ENCODE assay signal across 14 cellular contexts in genomic region chr1:221548942-221549341, GRCh38.
DNase-seq lines count a peak whose midpoint lies in the region; ATAC-seq and TF ChIP-seq lines count a peak whose summit lies in the region.
"Had no signal": no experiment of that assay in that cellular context is flagged by ENCODE, and none has a peak within 500 bp of the region (broad histone marks: within the 10 kb centered on the region; RNA-seq: fewer than 3 reads in every experiment).

No MANE protein-coding gene starts in this region.

- 0 out of 2 replicates have a peak overlapping the region, but pooled peaks have one; percentile 24 for H2AFZ ChIP-seq in Loucy (ENCODE audit: low read length)

- H3F3A ChIP-seq in Loucy (ENCODE audit: low read depth), result no peaks in the 10 kb centered on the region

- no peak for ATAC-seq in CD4-positive, CD25-positive, alpha-beta regulatory T cell (ENCODE audit: low read depth in 2 of 2)
- ATAC-seq in left lobe of liver (peak; percentile 85), GM18861 (IDR thresholded peaks at IDR 0.05; ENCODE audit: unreplicated experiment) (no peak)
- ATAC-seq: A549; CD8-positive, alpha-beta T cell had no signal

- peaks cover 4% of the 10 kb centered on the region for H3K27me3 Mint-ChIP-seq in CD4-positive, CD25-positive, alpha-beta regulatory T cell
- no peaks in the 10 kb centered on the region for H3K27me3 Mint-ChIP-seq in progenitor cell of endocrine pancreas
- H3K27me3 Mint-ChIP-seq in osteocyte (ENCODE audit: unreplicated experiment), result peaks cover 24% of the 10 kb centered on the region

- H3K9me3 ChIP-seq in CD4-positive, CD25-positive, alpha-beta regulatory T cell (ENCODE audit: control insufficient read depth in 2 of 2, low read length in 2 of 2), result no peaks in the 10 kb centered on the region
- H3K9me3 ChIP-seq in Loucy (ENCODE audit: insufficient read depth, low read depth, low read length), result no peaks in the 10 kb centered on the region
- H3K9me3 ChIP-seq: A549, BE2C had no signal

- H3K27ac ChIP-seq in CD4-positive, CD25-positive, alpha-beta regulatory T cell (ENCODE audit: insufficient read depth, low read length, poor library complexity, severe bottlenecking), result no peak overlapping the region
- H3K27ac ChIP-seq: A549, C4-2B had no signal

- no peak overlapping the region for H3K4me2 ChIP-seq in Loucy (ENCODE audit: low read depth, low read length, poor library complexity, severe bottlenecking)
- H3K4me2 ChIP-seq: A549 had no signal

- H4K20me1 ChIP-seq in Loucy (ENCODE audit: insufficient read depth, low read length, poor library complexity, severe bottlenecking), result no peaks in the 10 kb centered on the region

- no peak overlapping the region for H3K4me3 ChIP-seq in CD4-positive, CD25-positive, alpha-beta regulatory T cell (ENCODE audit: low read depth, low read length)
- no peak overlapping the region for H3K4me3 ChIP-seq in Loucy (ENCODE audit: low read length, poor library complexity, severe bottlenecking)
- H3K4me3 ChIP-seq: A549 had no signal

- TF ChIP-seq CTCF in Loucy (conservative IDR thresholded peaks at IDR 0.05; ENCODE audit: low read length) (no peak), progenitor cell of endocrine pancreas (IDR thresholded peaks at IDR 0.05; ENCODE audit: unreplicated experiment) (no peak), osteocyte (IDR thresholded peaks at IDR 0.05) (no peak)

- peak overlapping the region in 2 of 3 donors; percentile 22 to 34 for H3K27ac Mint-ChIP-seq in CD4-positive, CD25-positive, alpha-beta regulatory T cell
- H3K27ac Mint-ChIP-seq in progenitor cell of endocrine pancreas, result peak overlapping the region; percentile 44
- no peak overlapping the region for H3K27ac Mint-ChIP-seq in osteocyte (ENCODE audit: unreplicated experiment)
- H3K27ac Mint-ChIP-seq: CD8-positive, alpha-beta T cell; HFFc6 had no signal

- H3K9ac ChIP-seq in Loucy (ENCODE audit: low read depth, low read length, poor library complexity, severe bottlenecking), result no peak overlapping the region

- no peaks in the 10 kb centered on the region for H3K4me1 ChIP-seq in CD4-positive, CD25-positive, alpha-beta regulatory T cell (ENCODE audit: control insufficient read depth, insufficient read depth, low read length, poor library complexity, severe bottlenecking)
- peaks cover 13% of the 10 kb centered on the region for H3K4me1 ChIP-seq in Loucy (ENCODE audit: insufficient read depth, low read length, poor library complexity, severe bottlenecking)
- H3K4me1 ChIP-seq: A549, BE2C had no signal

- H3K36me3 ChIP-seq in CD4-positive, CD25-positive, alpha-beta regulatory T cell (ENCODE audit: control insufficient read depth, insufficient read depth, low read length), result no peaks in the 10 kb centered on the region
- no peaks in the 10 kb centered on the region for H3K36me3 ChIP-seq in Loucy (ENCODE audit: insufficient read depth, low read length)
- H3K36me3 ChIP-seq: BE2C had no signal

- no peaks in the 10 kb centered on the region for H3K79me2 ChIP-seq in Loucy (ENCODE audit: insufficient read depth, low read length)

- H3K4me1 Mint-ChIP-seq in CD4-positive, CD25-positive, alpha-beta regulatory T cell, result no peaks in the 10 kb centered on the region
- H3K4me1 Mint-ChIP-seq in progenitor cell of endocrine pancreas (ENCODE audit: low read depth) (peaks cover 19% of the 10 kb centered on the region), osteocyte (ENCODE audit: unreplicated experiment) (no peaks in the 10 kb centered on the region)

- no peak overlapping the region for H3K4me3 Mint-ChIP-seq in CD4-positive, CD25-positive, alpha-beta regulatory T cell
- H3K4me3 Mint-ChIP-seq in progenitor cell of endocrine pancreas (ENCODE audit: low read depth) (peak overlapping the region; percentile 0), osteocyte (ENCODE audit: unreplicated experiment) (no peak overlapping the region)
- H3K4me3 Mint-ChIP-seq: CD8-positive, alpha-beta T cell; HFFc6 had no signal

- H3K27me3 ChIP-seq in CD4-positive, CD25-positive, alpha-beta regulatory T cell (ENCODE audit: control insufficient read depth, insufficient read depth, low read length), result peaks cover under 1% of the 10 kb centered on the region
- H3K27me3 ChIP-seq in Loucy (ENCODE audit: insufficient read depth, low read length, poor library complexity, severe bottlenecking), result no peaks in the 10 kb centered on the region
- H3K27me3 ChIP-seq: BE2C had no signal

- no peak for DNase-seq in CD4-positive, CD25-positive, alpha-beta regulatory T cell
- DNase-seq in left lobe of liver (ENCODE audit: low spot score) (peak; percentile 87), progenitor cell of endocrine pancreas (ENCODE audit: low spot score, unreplicated experiment) (no peak), osteocyte (ENCODE audit: extremely low spot score, unreplicated experiment) (no peak), foreskin melanocyte (no peak)
- DNase-seq: BE2C; CD8-positive, alpha-beta T cell; COR-L47; HCEC 1CT; HFFc6 had no signal

- H3K9me2 ChIP-seq in Loucy (replicated peaks; ENCODE audit: low read depth, low read length), result no peaks in the 10 kb centered on the region

- H3K9me3 Mint-ChIP-seq in CD4-positive, CD25-positive, alpha-beta regulatory T cell, result peaks cover 0 to 1% (median 0%) of the 10 kb centered on the region in 7 donors
- peaks cover 3% of the 10 kb centered on the region for H3K9me3 Mint-ChIP-seq in progenitor cell of endocrine pancreas (ENCODE audit: low read depth)
- H3K9me3 Mint-ChIP-seq in osteocyte (ENCODE audit: unreplicated experiment), result peaks cover 4% of the 10 kb centered on the region
- H3K9me3 Mint-ChIP-seq: CD8-positive, alpha-beta T cell; HFFc6 had no signal

- no peaks in the 10 kb centered on the region for H3K36me3 Mint-ChIP-seq in CD4-positive, CD25-positive, alpha-beta regulatory T cell
- no peaks in the 10 kb centered on the region for H3K36me3 Mint-ChIP-seq in progenitor cell of endocrine pancreas (ENCODE audit: insufficient read depth)
- no peaks in the 10 kb centered on the region for H3K36me3 Mint-ChIP-seq in osteocyte (ENCODE audit: unreplicated experiment)
- H3K36me3 Mint-ChIP-seq: CD8-positive, alpha-beta T cell had no signal
